17 cellular contexts compared by ENCODE assay signal in the genomic region with DNA sequence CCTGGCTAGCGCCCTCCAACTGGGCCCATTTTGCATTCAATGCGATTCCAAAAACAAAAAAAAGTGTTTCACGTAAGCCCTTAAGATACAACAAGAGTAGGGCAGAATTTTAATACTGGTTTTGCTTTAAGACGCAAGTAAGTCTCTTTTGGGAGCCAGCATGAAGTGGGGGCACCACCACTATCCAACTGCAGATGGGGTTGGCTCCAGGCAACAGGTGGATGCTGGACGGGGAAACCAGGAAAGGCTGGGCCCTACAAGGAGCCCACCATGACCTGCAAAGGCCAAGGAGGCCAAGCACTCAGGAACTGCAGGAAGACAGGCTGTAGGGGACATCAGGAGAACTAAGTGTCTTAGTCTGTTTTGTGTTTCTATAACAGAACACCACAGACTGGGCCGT.
"Had no signal": no experiment of that assay in that cellular context is flagged by ENCODE, and none has a peak within 500 bp of the region (broad histone marks: within the 10 kb centered on the region; RNA-seq: fewer than 3 reads in every experiment).

No MANE protein-coding gene starts in this region.

- H3K4me1 ChIP-seq: upper lobe of right lung had no signal

- H3K9me3 ChIP-seq: heart right ventricle, mucosa of descending colon, ovary, tibial artery, upper lobe of right lung, vagina had no signal

- H3K36me3 ChIP-seq: heart right ventricle, ovary, tibial artery, upper lobe of right lung, vagina had no signal

- H3K27ac Mint-ChIP-seq: progenitor cell of endocrine pancreas had no signal

- H3K36me3 Mint-ChIP-seq: naive thymus-derived CD8-positive, alpha-beta T cell had no signal

- H3K27ac ChIP-seq: heart right ventricle, ovary, tibial artery, upper lobe of right lung, vagina had no signal

- H3K9me3 Mint-ChIP-seq: naive thymus-derived CD8-positive, alpha-beta T cell had no signal

- H3K4me3 Mint-ChIP-seq: naive thymus-derived CD8-positive, alpha-beta T cell; neural crest cell had no signal

- H3K4me3 ChIP-seq: heart right ventricle, mucosa of descending colon, ovary, tibial artery, upper lobe of right lung, vagina had no signal

- H3K27me3 ChIP-seq: ovary, vagina had no signal

- DNase-seq: dermis blood vessel endothelial cell; foreskin melanocyte; heart right ventricle; hypothalamus; mucosa of descending colon; naive thymus-derived CD8-positive, alpha-beta T cell; ovary; right cardiac atrium; small intestine; stimulated activated CD4-positive, alpha-beta T cell treated with anti-CD3 and anti-CD28 coated beads, Interleukin-2, amount 100 ng/mL, for 48 hours; stimulated activated naive CD4-positive, alpha-beta T cell treated with Interleukin-2 at 50 U/mL for 16 hours; upper lobe of right lung had no signal

- ATAC-seq: heart right ventricle; left lobe of liver; mucosa of descending colon; naive thymus-derived CD8-positive, alpha-beta T cell; right cardiac atrium; upper lobe of right lung had no signal
